1 cellular context compared by ENCODE assay signal in the genomic region with DNA sequence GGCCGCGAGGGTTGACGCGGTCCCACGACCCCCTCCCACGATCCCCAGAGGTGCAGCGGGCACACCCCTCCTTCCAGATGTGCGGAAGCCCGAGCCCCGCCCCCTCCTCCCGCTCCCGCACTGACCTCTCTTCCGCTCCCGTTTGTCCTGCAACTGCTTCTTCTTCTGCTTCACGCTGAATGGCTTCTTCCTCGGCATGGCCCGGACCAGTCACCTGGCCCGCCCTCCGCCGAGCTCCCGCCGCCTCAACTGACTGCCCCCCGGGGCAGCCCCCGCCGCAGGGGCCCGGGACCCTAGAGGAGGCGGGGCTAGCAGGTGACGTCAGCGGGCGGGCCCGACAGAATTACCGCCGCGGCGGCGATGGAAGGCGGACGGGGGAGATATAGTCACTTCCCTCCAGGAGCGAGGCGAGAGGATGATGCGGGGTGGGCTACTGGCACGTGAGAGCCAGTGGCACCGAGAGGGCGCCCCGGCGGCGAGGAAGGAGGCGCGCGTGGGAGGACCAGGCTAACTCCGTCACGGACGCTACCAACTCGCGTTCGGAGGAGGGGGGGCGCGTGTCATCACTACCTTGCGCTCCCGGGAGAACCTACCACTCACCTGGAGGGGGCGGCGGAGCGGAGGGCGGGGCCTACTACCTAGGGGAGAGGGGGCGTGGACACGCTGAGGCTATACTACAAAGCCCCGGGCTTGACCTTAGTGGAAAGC.
TF ChIP-seq lines count a peak whose summit lies in the region.

Gene GNL1 (minus strand): TSS at position 484 of the 708 bp plus-strand sequence. CDS start 286 bp downstream, at position 198.

TF ChIP-seq in K562, 482 proteins besides CTCF, POLR2A, EP300 and RAD21 (continued from another document and continues in another):
- TF ChIP-seq NFYB (IDR thresholded peaks at IDR 0.05; ENCODE audit: extremely low read depth, insufficient read length) (no peak), ZC3H4 (CRISPR knock-in tag; IDR thresholded peaks at IDR 0.05; ENCODE audit: borderline replicate concordance) (no peak; the same call in 1 of the 2 replicates), CXXC5 (CRISPR knock-in tag; IDR thresholded peaks at IDR 0.05) (peak; percentile 84), FOXO4 (CRISPR knock-in tag; IDR thresholded peaks at IDR 0.05) (no peak), TFAP4 (CRISPR knock-in tag; IDR thresholded peaks at IDR 0.05; ENCODE audit: borderline replicate concordance) (peak; percentile 80), NR2C2 (CRISPR knock-in tag; IDR thresholded peaks at IDR 0.05) (no peak), NR2C2 (tag; IDR thresholded peaks at IDR 0.05) (no peak), ZNF644 (tag; IDR thresholded peaks at IDR 0.05; ENCODE audit: low read depth) (no peak), PCBP2 (IDR thresholded peaks at IDR 0.05; ENCODE audit: low read depth, low read length, poor library complexity, severe bottlenecking) (no peak), KLF10 (CRISPR knock-in tag; IDR thresholded peaks at IDR 0.05) (no peak), ZFP30 (CRISPR knock-in tag; IDR thresholded peaks at IDR 0.05; ENCODE audit: borderline replicate concordance) (no peak), ZBTB49 (CRISPR knock-in tag; IDR thresholded peaks at IDR 0.05; ENCODE audit: borderline replicate concordance) (peak; percentile 45; the same call in 1 of the 2 replicates), PML (IDR thresholded peaks at IDR 0.05; ENCODE audit: low read length) (peak; percentile 30; the same call in 1 of the 2 replicates), GATAD2A (IDR thresholded peaks at IDR 0.05) (peak; percentile 5), GTF2A2 (tag; IDR thresholded peaks at IDR 0.05) (no peak), PHF8 (IDR thresholded peaks at IDR 0.05; ENCODE audit: borderline replicate concordance, low read length) (peak; percentile 43; the same call in 1 of the 2 replicates), ZNF76 (CRISPR knock-in tag; IDR thresholded peaks at IDR 0.05; ENCODE audit: borderline replicate concordance) (no peak), MIER1 (IDR thresholded peaks at IDR 0.05; ENCODE audit: low read depth) (no peak), TRIM24 (IDR thresholded peaks at IDR 0.05) (0 out of 4 replicates have a peak, but pooled peaks of 1 of the 2 experiments have one; percentile 35), MCM2 (IDR thresholded peaks at IDR 0.05; ENCODE audit: low read depth) (no peak), MNT (conservative IDR thresholded peaks at IDR 0.05) (peak; percentile 92 to 93), LEF1 (IDR thresholded peaks at IDR 0.05) (peak; percentile 65), RERE (CRISPR knock-in tag; IDR thresholded peaks at IDR 0.05; ENCODE audit: borderline replicate concordance) (no peak), DACH1 (IDR thresholded peaks at IDR 0.05; ENCODE audit: partially characterized antibody) (no peak), ZNF133 (CRISPR knock-in tag; IDR thresholded peaks at IDR 0.05) (no peak), ZNF23 (CRISPR knock-in tag; IDR thresholded peaks at IDR 0.05) (no peak), PHTF2 (CRISPR knock-in tag; IDR thresholded peaks at IDR 0.05) (no peak)
- TF ChIP-seq, protein P1, sequence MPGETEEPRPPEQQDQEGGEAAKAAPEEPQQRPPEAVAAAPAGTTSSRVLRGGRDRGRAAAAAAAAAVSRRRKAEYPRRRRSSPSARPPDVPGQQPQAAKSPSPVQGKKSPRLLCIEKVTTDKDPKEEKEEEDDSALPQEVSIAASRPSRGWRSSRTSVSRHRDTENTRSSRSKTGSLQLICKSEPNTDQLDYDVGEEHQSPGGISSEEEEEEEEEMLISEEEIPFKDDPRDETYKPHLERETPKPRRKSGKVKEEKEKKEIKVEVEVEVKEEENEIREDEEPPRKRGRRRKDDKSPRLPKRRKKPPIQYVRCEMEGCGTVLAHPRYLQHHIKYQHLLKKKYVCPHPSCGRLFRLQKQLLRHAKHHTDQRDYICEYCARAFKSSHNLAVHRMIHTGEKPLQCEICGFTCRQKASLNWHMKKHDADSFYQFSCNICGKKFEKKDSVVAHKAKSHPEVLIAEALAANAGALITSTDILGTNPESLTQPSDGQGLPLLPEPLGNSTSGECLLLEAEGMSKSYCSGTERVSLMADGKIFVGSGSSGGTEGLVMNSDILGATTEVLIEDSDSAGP (CRISPR knock-in tag; IDR thresholded peaks at IDR 0.05): no peak
- TF ChIP-seq, protein P2, sequence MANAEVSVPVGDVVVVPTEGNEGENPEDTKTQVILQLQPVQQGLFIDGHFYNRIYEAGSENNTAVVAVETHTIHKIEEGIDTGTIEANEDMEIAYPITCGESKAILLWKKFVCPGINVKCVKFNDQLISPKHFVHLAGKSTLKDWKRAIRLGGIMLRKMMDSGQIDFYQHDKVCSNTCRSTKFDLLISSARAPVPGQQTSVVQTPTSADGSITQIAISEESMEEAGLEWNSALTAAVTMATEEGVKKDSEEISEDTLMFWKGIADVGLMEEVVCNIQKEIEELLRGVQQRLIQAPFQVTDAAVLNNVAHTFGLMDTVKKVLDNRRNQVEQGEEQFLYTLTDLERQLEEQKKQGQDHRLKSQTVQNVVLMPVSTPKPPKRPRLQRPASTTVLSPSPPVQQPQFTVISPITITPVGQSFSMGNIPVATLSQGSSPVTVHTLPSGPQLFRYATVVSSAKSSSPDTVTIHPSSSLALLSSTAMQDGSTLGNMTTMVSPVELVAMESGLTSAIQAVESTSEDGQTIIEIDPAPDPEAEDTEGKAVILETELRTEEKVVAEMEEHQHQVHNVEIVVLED (CRISPR knock-in tag; IDR thresholded peaks at IDR 0.05): no peak
